ENCODE assay signal across 8 cellular contexts in genomic region chr12:53659011-53659551, GRCh38. TPM values are rescaled to one million over a fixed set of nuclear protein-coding genes. Genes with fewer than 3 reads are reported as not detected.
DNase-seq lines count a peak whose midpoint lies in the region; ATAC-seq and TF ChIP-seq lines count a peak whose summit lies in the region.

No MANE protein-coding gene starts in this region.

- in situ Hi-C loops in brain microvascular endothelial cell (cut with HindIII; ENCODE audit: low pct_ligation_motif_present, low sequenced_read_pairs): no loop called here

- H3K27me3 ChIP-seq in brain microvascular endothelial cell (replicated peaks) (no peaks in the 10 kb centered on the region), stomach (no peaks in the 10 kb centered on the region)

- intact Hi-C loops in stomach (cut with DNase I; ENCODE audit: low total_unique reads): no loop called here

- H3K36me3 ChIP-seq in brain microvascular endothelial cell (replicated peaks): peaks cover 7% of the 10 kb centered on the region
- peaks cover 6 to 21% (median 17%) of the 10 kb centered on the region in 4 donors for H3K36me3 ChIP-seq in stomach

- H3K27ac ChIP-seq in brain microvascular endothelial cell (peak overlapping the region; percentile 73), stomach (peak overlapping the region; percentile 75 to 92 (median 87))

- H3K4me3 ChIP-seq in brain microvascular endothelial cell (ENCODE audit: low read depth, low read length) (no peak overlapping the region), stomach (peak overlapping the region in 2 of 4 donors; percentile 11 to 17)

- no peak for TF ChIP-seq CTCF in brain microvascular endothelial cell (IDR thresholded peaks at IDR 0.05; ENCODE audit: low read depth, low read length, missing control alignments)
- TF ChIP-seq CTCF in stomach (IDR thresholded peaks at IDR 0.05): no peak

- no peak for TF ChIP-seq POLR2A in stomach (IDR thresholded peaks at IDR 0.05)

- ATAC-seq in GM18511 (IDR thresholded peaks at IDR 0.05; ENCODE audit: unreplicated experiment): no peak
- no peak for ATAC-seq in HG02973 (IDR thresholded peaks at IDR 0.05; ENCODE audit: unreplicated experiment)

- WGBS in stomach, 5 donors: 13 to 27% (median 24%) methylated on average over 3 of the region's 3 CpGs

- no peaks in the 10 kb centered on the region for H3K9me3 ChIP-seq in stomach

- TF ChIP-seq EP300 in stomach (IDR thresholded peaks at IDR 0.05): no peak

- H3K4me1 ChIP-seq in stomach: peaks cover 28 to 55% (median 44%) of the 10 kb centered on the region in 4 donors

- DNase-seq in DMS79 treated with DMSO at 0.1 percent for 48 hours (lab: John Stamatoyannopoulos, UW): peak; percentile 1
- DNase-seq in DMS79 (lab: John Stamatoyannopoulos, UW): no peak
- DNase-seq in brain microvascular endothelial cell: peak; percentile 70
- DNase-seq in iris pigment epithelial cell (ENCODE audit: low read depth): peak; percentile 69
- peak; percentile 76 for DNase-seq in stomach
- DNase-seq in stimulated activated naive CD4-positive, alpha-beta T cell (lab: John Stamatoyannopoulos, UW): no peak

RNA-seq across cellular contexts. Expression of gene ATP5MC2, which starts 16.8 kb away (rescaled TPM):
- total RNA-seq in stomach: 100 to 1,000 TPM in 3 of 5 donors, 10 to 100 TPM in 2; 75.0 to 255 (median 241) TPM
- polyA plus RNA-seq in stomach: 100 to 1,000 TPM; 517 to 864 (median 543) TPM

RNA-seq across cellular contexts. Expression of gene ATF7, which starts 32.9 kb away (rescaled TPM):
- 10 to 100 TPM in 4 of 5 donors, 1 to 10 TPM in 1; 9.0 to 93.4 (median 16.5) TPM for total RNA-seq in stomach
- polyA plus RNA-seq in stomach: 10 to 100 TPM; 12.9 to 20.9 (median 14.3) TPM

Comparison
In these comparisons a context has a peak if more than half of its experiments do, and no peak if none do; other contexts are left out.
1. DNase-seq: peak in DMS79 treated with DMSO at 0.1 percent for 48 hours (single experiment), brain microvascular endothelial cell (single experiment), iris pigment epithelial cell (single experiment) and stomach (single experiment); none in DMS79 (single experiment) and stimulated activated naive CD4-positive, alpha-beta T cell (0 of 6).